9 cellular contexts compared by ENCODE assay signal in genomic region chr22:28798810-28799124, GRCh38. TPM values are rescaled to one million over a fixed set of nuclear protein-coding genes. Genes with fewer than 3 reads are reported as not detected.
DNase-seq lines count a peak whose midpoint lies in the region; ATAC-seq and TF ChIP-seq lines count a peak whose summit lies in the region.
"Had no signal": no experiment of that assay in that cellular context is flagged by ENCODE, and none has a peak within 500 bp of the region (broad histone marks: within the 10 kb centered on the region; RNA-seq: fewer than 3 reads in every experiment).

No MANE protein-coding gene starts in this region.

- H3K27ac ChIP-seq in mesodermal cell (ENCODE audit: low read depth, low read length, severe bottlenecking) (peak overlapping the region; percentile 100), vagina (peak overlapping the region; percentile 100)

- H3K36me3 ChIP-seq in mesodermal cell (ENCODE audit: control insufficient read depth, insufficient read depth, low read length) (peaks cover 50% of the 10 kb centered on the region), vagina (peaks cover 3 to 43% of the 10 kb centered on the region in 2 donors)

- TF ChIP-seq POLR2A in vagina (IDR thresholded peaks at IDR 0.05) = no peak

- ATAC-seq in GM21737 (IDR thresholded peaks at IDR 0.05; ENCODE audit: unreplicated experiment) (no peak), HG03457 (IDR thresholded peaks at IDR 0.05; ENCODE audit: unreplicated experiment) (no peak)

- peak; percentile 33 for DNase-seq in stimulated activated CD4-positive, alpha-beta T cell treated with anti-CD3 and anti-CD28 coated beads, Interleukin-1b, Interleukin-23, amount 100 ng/mL, for 48 hours
- DNase-seq in stimulated activated CD4-positive, alpha-beta T cell treated with anti-CD3 and anti-CD28 coated beads, Interleukin-12 subunit alpha, Interleukin-12 subunit beta, amount 100 ng/mL, for 4 hours = no peak
- no peak for DNase-seq in astrocyte of the spinal cord (ENCODE audit: low read depth, low spot score)
- DNase-seq in vagina (ENCODE audit: extremely low spot score in 2 of 2) = no peak
- DNase-seq in D341Med (ENCODE audit: low spot score) = no peak
- DNase-seq: NCI-H2171 treated with DMSO at 0.1 percent for 48 hours had no signal

- 67% methylated on average over 2 of the region's 2 CpGs; no CpG with 5 or more reads in 1 of the 2 experiments for WGBS in mesodermal cell (ENCODE audit: insufficient coverage in 2 of 2), 2 experiments

- H3K9me3 ChIP-seq in mesodermal cell (ENCODE audit: control insufficient read depth, low read length) (no peaks in the 10 kb centered on the region), vagina (no peaks in the 10 kb centered on the region)

- in situ Hi-C loops in astrocyte of the spinal cord (cut with HindIII; ENCODE audit: low sequenced_read_pairs) = no loop called here

- no peak for TF ChIP-seq CTCF in astrocyte of the spinal cord (IDR thresholded peaks at IDR 0.05; ENCODE audit: low read depth, low read length)
- TF ChIP-seq CTCF in vagina (IDR thresholded peaks at IDR 0.05) = no peak

- peak overlapping the region; percentile 64 for H3K4me3 ChIP-seq in astrocyte of the spinal cord (ENCODE audit: low read depth, low read length)
- H3K4me3 ChIP-seq in mesodermal cell (ENCODE audit: extremely low read depth, insufficient read depth, low read length, poor library complexity, severe bottlenecking) = peak overlapping the region; percentile 96
- H3K4me3 ChIP-seq in vagina = peak overlapping the region; percentile 96 to 99

- no peaks in the 10 kb centered on the region for H3K27me3 ChIP-seq in vagina

- intact Hi-C loops in vagina (cut with DNase I) = no loop called here

- peaks cover 5% of the 10 kb centered on the region for H3K4me1 ChIP-seq in mesodermal cell (ENCODE audit: control insufficient read depth, insufficient read depth, low read length, poor library complexity, severe bottlenecking)
- H3K4me1 ChIP-seq in vagina = peaks cover 75% of the 10 kb centered on the region

RNA-seq across cellular contexts. Expression of gene XBP1, which starts 1.6 kb away (rescaled TPM):
- polyA plus RNA-seq in mesodermal cell (2013, experiment 1 of 2) = 164 TPM
- 151 TPM for polyA plus RNA-seq in mesodermal cell (2013, experiment 2 of 2)
- total RNA-seq in vagina = 141 TPM

RNA-seq across cellular contexts. Expression of gene CCDC117, which starts 26.3 kb away (rescaled TPM):
- polyA plus RNA-seq in mesodermal cell (2013, experiment 1 of 2) = 28.8 TPM
- polyA plus RNA-seq in mesodermal cell (2013, experiment 2 of 2) = 25.6 TPM
- total RNA-seq in vagina = 14.2 TPM

RNA-seq across cellular contexts. Expression of gene HSCB, which starts 56.9 kb away (rescaled TPM):
- 18.8 TPM for polyA plus RNA-seq in mesodermal cell (2013, experiment 1 of 2)
- 20.2 TPM for polyA plus RNA-seq in mesodermal cell (2013, experiment 2 of 2)
- 15.0 TPM for total RNA-seq in vagina

RNA-seq across cellular contexts. Expression of gene CHEK2, which starts 57.1 kb away (rescaled TPM):
- polyA plus RNA-seq in mesodermal cell (2013, experiment 1 of 2) = 19.4 TPM
- polyA plus RNA-seq in mesodermal cell (2013, experiment 2 of 2) = 19.9 TPM
- 10.6 TPM for total RNA-seq in vagina
